ENCODE assay signal across 33 cellular contexts in genomic region chr20:48502758-48503157, GRCh38.
"Had no signal": no experiment of that assay in that cellular context is flagged by ENCODE, and none has a peak within 500 bp of the region (broad histone marks: within the 10 kb centered on the region; RNA-seq: fewer than 3 reads in every experiment).

No MANE protein-coding gene starts in this region.

- H3K27ac ChIP-seq: adrenal gland, body of pancreas, brain microvascular endothelial cell, breast epithelium, VCaP had no signal

- DNase-seq: activated B cell treated with CpG ODN at 0.5 μM for 24 hours; activated CD4-positive, alpha-beta memory T cell treated with anti-CD3 and anti-CD28 coated beads for 36 hours; activated CD4-positive, alpha-beta T cell treated with anti-CD3 and anti-CD28 coated beads for 4 hours; activated CD4-positive, alpha-beta T cell treated with anti-CD3 and anti-CD28 coated beads, Interleukin-2, amount 10 ng/mL, durations not matched to agents 24 days and 14 days; activated CD4-positive, alpha-beta T cell treated with anti-CD3 and anti-CD28 coated beads, Interleukin-2, amount 50 U/mL, for 1 hour; activated CD4-positive, alpha-beta T cell treated with anti-CD3 and anti-CD28 coated beads, Interleukin-2, amount 50 U/mL, for 4 hours; activated CD4-positive, CD25-positive, alpha-beta regulatory T cell treated with anti-CD3 and anti-CD28 coated beads, Interleukin-2, amount 50 U/mL, for 72 hours; activated CD8-positive, alpha-beta memory T cell treated with anti-CD3 and anti-CD28 coated beads, Interleukin-2, amount 50 U/mL, for 4 hours; activated CD8-positive, alpha-beta T cell treated with anti-CD3 and anti-CD28 coated beads for 36 hours; activated effector memory CD4-positive, alpha-beta T cell treated with anti-CD3 and anti-CD28 coated beads, Interleukin-2, amount 50 U/mL, for 16 hours; activated gamma-delta T cell treated with Interleukin-2 at 50 U/mL for 16 hours; activated naive CD4-positive, alpha-beta T cell; activated naive CD4-positive, alpha-beta T cell treated with anti-CD3 and anti-CD28 coated beads for 36 hours; activated naive CD4-positive, alpha-beta T cell treated with anti-CD3 and anti-CD28 coated beads, Interleukin-2, amount 50 U/mL, for 16 hours; activated naive CD8-positive, alpha-beta T cell treated with anti-CD3 and anti-CD28 coated beads for 36 hours; activated T-cell treated with anti-CD3 and anti-CD28 coated beads for 4 hours; activated T-cell treated with anti-CD3 and anti-CD28 coated beads, Interleukin-2, amount 50 U/mL, for 1 hour; activated T-cell treated with anti-CD3 and anti-CD28 coated beads, Interleukin-2, amount 50 U/mL, for 4 hours; activated T-cell treated with anti-CD3 and anti-CD28 coated beads, Interleukin-2, amount 50 U/mL, for 72 hours; adrenal gland; amniotic stem cell; aorta; body of pancreas; brain microvascular endothelial cell; central memory CD4-positive, alpha-beta T cell; T-helper 2 cell; T-helper 9 cell had no signal

- H3K36me3 ChIP-seq: adrenal gland, brain microvascular endothelial cell, breast epithelium had no signal

- H3K4me1 ChIP-seq: adrenal gland, body of pancreas, breast epithelium had no signal

- H3K27me3 ChIP-seq: adrenal gland, body of pancreas, brain microvascular endothelial cell, breast epithelium had no signal

- H3K4me3 ChIP-seq: adrenal gland, body of pancreas, breast epithelium had no signal

- FAIRE-seq: astrocyte, TTC549 had no signal

- H3K9me3 ChIP-seq: adrenal gland, body of pancreas, breast epithelium had no signal

- ATAC-seq: activated CD8-positive, alpha-beta T cell treated with anti-CD3 and anti-CD28 coated beads for 36 hours; activated naive CD4-positive, alpha-beta T cell treated with anti-CD3 and anti-CD28 coated beads, Interleukin-2, amount 50 U/mL, for 72 hours; activated T-cell treated with anti-CD3 and anti-CD28 coated beads, Interleukin-2, amount 50 U/mL, for 4 hours; activated T-cell treated with anti-CD3 and anti-CD28 coated beads, Interleukin-2, amount 50 U/mL, for 72 hours; activated T-helper 17 cell treated with anti-CD3 and anti-CD28 coated beads, Interleukin-2, amount 50 U/mL, for 72 hours; body of pancreas had no signal
